ENCODE assay signal across 8 cellular contexts in the genomic region with DNA sequence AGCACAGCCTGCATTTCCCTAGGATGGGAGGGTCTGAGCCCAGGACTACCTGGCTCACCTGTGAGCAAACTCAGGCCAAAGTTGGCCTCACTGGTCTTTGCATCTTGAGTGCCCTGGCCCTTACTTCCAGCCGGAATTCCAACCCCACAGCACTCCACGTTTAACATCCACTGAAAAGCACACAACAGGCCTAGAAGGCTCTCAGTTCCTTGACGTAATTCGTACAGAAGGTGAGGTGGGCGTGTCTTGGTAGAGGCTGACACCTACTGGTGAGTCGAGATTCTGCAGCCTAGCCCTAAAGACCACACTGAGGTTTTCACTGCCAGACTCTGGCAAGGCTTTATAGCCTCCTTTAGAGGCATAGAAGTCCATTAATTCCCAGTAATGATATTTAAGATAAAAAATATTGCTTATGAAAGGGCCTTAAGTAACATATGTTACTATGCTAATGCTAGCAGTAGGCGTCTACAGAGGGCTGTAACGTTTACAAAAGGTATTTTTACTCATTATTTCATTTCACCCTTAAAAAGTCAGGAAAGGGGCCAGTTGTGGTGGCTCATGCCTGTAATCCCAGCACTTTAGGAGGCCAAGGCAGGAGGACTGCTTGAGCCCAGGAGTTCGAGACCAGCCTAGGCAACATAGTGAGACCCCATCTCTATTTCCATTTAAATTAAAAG.
DNase-seq lines count a peak whose midpoint lies in the region; ATAC-seq and TF ChIP-seq lines count a peak whose summit lies in the region.

No MANE protein-coding gene starts in this region.

- H3K36me3 ChIP-seq in neuronal stem cell (replicated peaks in 1 of 2; ENCODE audit: control insufficient read depth in 2 of 2, insufficient read depth in 2 of 2, low read length in 2 of 2), result no peaks in the 10 kb centered on the region

- no peak overlapping the region for H2BK15ac ChIP-seq in neuronal stem cell (ENCODE audit: low read length)

- peak overlapping the region; percentile 52 for H2BK120ac ChIP-seq in neuronal stem cell (ENCODE audit: low read depth, low read length)

- no CpG with 5 or more reads among the region's 9 CpGs for WGBS in neuronal stem cell (ENCODE audit: extremely low coverage in 2 of 2, insufficient read length in 2 of 2, insufficient replicate concordance in 1 of 2), 2 donors

- H3K9ac ChIP-seq in neuronal stem cell (ENCODE audit: low read depth, low read length, poor library complexity), result no peak overlapping the region

- no peak overlapping the region for H2AK5ac ChIP-seq in neuronal stem cell (ENCODE audit: low read depth, low read length)

- H3K79me1 ChIP-seq in neuronal stem cell (ENCODE audit: low read depth, low read length), result peaks cover 2% of the 10 kb centered on the region

- H3K36me3 Mint-ChIP-seq in type B pancreatic cell, result no peaks in the 10 kb centered on the region

- H2BK5ac ChIP-seq in neuronal stem cell (ENCODE audit: low read length), result no peak overlapping the region

- no peak overlapping the region for H3K4ac ChIP-seq in neuronal stem cell (ENCODE audit: low read length)

- H3K9me3 ChIP-seq in neuronal stem cell (replicated peaks in 1 of 2; ENCODE audit: control insufficient read depth in 2 of 2, insufficient read depth in 1 of 2, low read depth in 1 of 2, low read length in 2 of 2), result peaks cover 2 to 13% of the 10 kb centered on the region in 2 donors

- no peak overlapping the region for H2AFZ ChIP-seq in neuronal stem cell (ENCODE audit: low read length)

- no peak overlapping the region for H3K27ac Mint-ChIP-seq in type B pancreatic cell

- DNase-seq in AG09319 (ENCODE audit: extremely low read depth, low read depth), result peak; percentile 18
- peak; percentile 64 for DNase-seq in GM19238 (ENCODE audit: insufficient read length, low spot score)
- DNase-seq in NCI-H748 (lab: John Stamatoyannopoulos, UW; ENCODE audit: unreplicated experiment), result peak; percentile 71
- DNase-seq in activated CD8-positive, alpha-beta memory T cell treated with anti-CD3 and anti-CD28 coated beads for 24 hours, result peak; percentile 81
- peak; percentile 80 for DNase-seq in epithelial cell of esophagus (ENCODE audit: low read depth)
- DNase-seq in neuronal stem cell (ENCODE audit: low spot score), result no peak
- no peak for DNase-seq in type B pancreatic cell (ENCODE audit: extremely low spot score, unreplicated experiment)

- TF ChIP-seq CTCF in AG09319 (IDR thresholded peaks at IDR 0.05; ENCODE audit: low read depth, low read length) (peak; percentile 69), epithelial cell of esophagus (IDR thresholded peaks at IDR 0.05; ENCODE audit: insufficient read depth, low read depth, low read length, missing control alignments) (peak; percentile 74), type B pancreatic cell (conservative IDR thresholded peaks at IDR 0.05) (peak; percentile 82)

- peaks cover 5 to 8% of the 10 kb centered on the region in 2 donors for H3K4me1 ChIP-seq in neuronal stem cell (ENCODE audit: control insufficient read depth in 2 of 2, insufficient read depth in 1 of 2, low read depth in 1 of 2, low read length in 2 of 2)

- H3K23ac ChIP-seq in neuronal stem cell (ENCODE audit: low read depth, low read length, poor library complexity), result no peak overlapping the region

- no peaks in the 10 kb centered on the region for H3K27me3 ChIP-seq in neuronal stem cell (ENCODE audit: control insufficient read depth in 3 of 3, insufficient read depth in 3 of 3, low read depth in 1 of 3, low read length in 3 of 3)

- H3K18ac ChIP-seq in neuronal stem cell (ENCODE audit: low read length), result peak overlapping the region; percentile 61

- peak overlapping the region; percentile 44 for H3K4me3 Mint-ChIP-seq in type B pancreatic cell

- no peak for ATAC-seq in HG03460 (IDR thresholded peaks at IDR 0.05; ENCODE audit: unreplicated experiment)

- H3K4me3 ChIP-seq in epithelial cell of esophagus (ENCODE audit: low read length) (no peak overlapping the region), neuronal stem cell (ENCODE audit: low read length in 2 of 2) (no peak overlapping the region)

- H2BK12ac ChIP-seq in neuronal stem cell (ENCODE audit: low read length), result no peak overlapping the region

- no peak overlapping the region for H3K14ac ChIP-seq in neuronal stem cell (ENCODE audit: low read length)

- H4K8ac ChIP-seq in neuronal stem cell (ENCODE audit: low read depth, low read length), result no peak overlapping the region

- no peak overlapping the region for H4K91ac ChIP-seq in neuronal stem cell (ENCODE audit: low read depth, low read length, poor library complexity)

- H3K27ac ChIP-seq in neuronal stem cell (replicated peaks; ENCODE audit: low read length), result no peak overlapping the region

- no peaks in the 10 kb centered on the region for H3K27me3 Mint-ChIP-seq in type B pancreatic cell

- peaks cover 4% of the 10 kb centered on the region for H3K4me1 Mint-ChIP-seq in type B pancreatic cell (ENCODE audit: unreplicated experiment)

- no peak overlapping the region for H3K4me2 ChIP-seq in neuronal stem cell (ENCODE audit: insufficient read depth, low read length, poor library complexity, severe bottlenecking)

- peaks cover 5% of the 10 kb centered on the region for H3K9me3 Mint-ChIP-seq in type B pancreatic cell

Comparison
In these comparisons a context has a peak if more than half of its experiments do, and no peak if none do; other contexts are left out.
1. DNase-seq: peak in AG09319 (single experiment), GM19238 (single experiment), NCI-H748 (single experiment), activated CD8-positive, alpha-beta memory T cell treated with anti-CD3 and anti-CD28 coated beads for 24 hours (single experiment) and epithelial cell of esophagus (single experiment); none in neuronal stem cell (single experiment) and type B pancreatic cell (single experiment).
2. Peak in every context shown above with its lines, with median percentiles within 50 percentile points of each other: CTCF ChIP-seq.